In genomic region chr1:23177438-23178380, GRCh38 we compare ENCODE assay signal across 8 cellular contexts. TPM values are rescaled to one million over a fixed set of nuclear protein-coding genes. Genes with fewer than 3 reads are reported as not detected.
DNase-seq lines count a peak whose midpoint lies in the region; ATAC-seq and TF ChIP-seq lines count a peak whose summit lies in the region.

No MANE protein-coding gene starts in this region.

- peak overlapping the region; percentile 86 for H3K4me2 ChIP-seq in SK-N-SH

- H3K27me3 ChIP-seq in SK-N-SH (ENCODE audit: insufficient read depth) (no peaks in the 10 kb centered on the region), vagina (no peaks in the 10 kb centered on the region)

- TF ChIP-seq POLR2A in vagina (IDR thresholded peaks at IDR 0.05): no peak

- H3K9me3 Mint-ChIP-seq in activated naive CD8-positive, alpha-beta T cell treated with anti-CD3 and anti-CD28 coated beads, Interleukin-2, amount 10 ng/mL, durations not matched to agents 7 days and 5 days: peaks cover 1% of the 10 kb centered on the region
- H3K9me3 Mint-ChIP-seq in osteocyte (ENCODE audit: unreplicated experiment): no peaks in the 10 kb centered on the region

- POLR2A ChIA-PET in SK-N-SH (lab: Yijun Ruan, JAX): interaction anchor here (0.7 to 1.6 kb wide), 3 partner anchors 9 to 51 kb away, joined by 3 read pairs; partner anchors contain the start of gene LUZP1
- POLR2A ChIA-PET in activated naive CD8-positive, alpha-beta T cell treated with anti-CD3 and anti-CD28 coated beads, Interleukin-2, amount 10 ng/mL, durations not matched to agents 7 days and 5 days (lab: Charles Lee): interaction anchor here (0.7 to 1.4 kb wide), 3 partner anchors 9 to 79 kb away, joined by 3 read pairs; partner anchors contain the start of gene LUZP1

- H3K4me3 Mint-ChIP-seq in activated naive CD8-positive, alpha-beta T cell treated with anti-CD3 and anti-CD28 coated beads, Interleukin-2, amount 10 ng/mL, durations not matched to agents 7 days and 5 days: peak overlapping the region; percentile 74
- H3K4me3 Mint-ChIP-seq in osteocyte (ENCODE audit: unreplicated experiment): peak overlapping the region; percentile 76

- H3K36me3 Mint-ChIP-seq in activated naive CD8-positive, alpha-beta T cell treated with anti-CD3 and anti-CD28 coated beads, Interleukin-2, amount 10 ng/mL, durations not matched to agents 7 days and 5 days: peaks cover 2% of the 10 kb centered on the region
- no peaks in the 10 kb centered on the region for H3K36me3 Mint-ChIP-seq in osteocyte (ENCODE audit: unreplicated experiment)

- ATAC-seq in GM18909 (IDR thresholded peaks at IDR 0.05; ENCODE audit: poor library complexity, unreplicated experiment): peak; percentile 75
- ATAC-seq in activated naive CD8-positive, alpha-beta T cell treated with anti-CD3 and anti-CD28 coated beads, Interleukin-2, amount 10 ng/mL, durations not matched to agents 7 days and 5 days (ENCODE audit: low read depth): peak; percentile 72
- peak; percentile 94 for ATAC-seq in Right ventricle myocardium superior (ENCODE audit: poor library complexity)

- H3K9me2 ChIP-seq in SK-N-SH: no peaks in the 10 kb centered on the region

- WGBS in SK-N-SH (ENCODE audit: low lambda C conversion rate): 11% methylated on average over 8 of the region's 62 CpGs

- DNase-seq in AML-193 (lab: John Stamatoyannopoulos, UW) (peak; percentile 19 to 28), HS-27A (ENCODE audit: low read depth) (peak; percentile 59), SK-N-SH (peak; percentile 95), Right ventricle myocardium superior (peak; percentile 91), osteocyte (ENCODE audit: extremely low spot score, unreplicated experiment) (peak; percentile 94), vagina (ENCODE audit: extremely low spot score in 2 of 2) (no peak)
- peak; percentile 71 for DNase-seq in activated naive CD8-positive, alpha-beta T cell treated with anti-CD3 and anti-CD28 coated beads, Interleukin-2, amount 10 ng/mL, durations not matched to agents 7 days and 5 days

- no peak for TF ChIP-seq EP300 in SK-N-SH (IDR thresholded peaks at IDR 0.05; ENCODE audit: borderline replicate concordance in 1 of 2, low read depth in 1 of 2, low read length in 1 of 2)

- peak overlapping the region; percentile 77 for H3K9ac ChIP-seq in SK-N-SH

- CTCF ChIA-PET in SK-N-SH (lab: Yijun Ruan, JAX): interaction anchor here (0.7 to 3.7 kb wide), 9 partner anchors 13 to 436 kb away, joined by 3 to 32 read pairs (median 4); no protein-coding TSS in a partner anchor

- H3K27ac Mint-ChIP-seq in activated naive CD8-positive, alpha-beta T cell treated with anti-CD3 and anti-CD28 coated beads, Interleukin-2, amount 10 ng/mL, durations not matched to agents 7 days and 5 days: no peak overlapping the region
- peak overlapping the region; percentile 94 for H3K27ac Mint-ChIP-seq in osteocyte (ENCODE audit: unreplicated experiment)

- H3K9me3 ChIP-seq in SK-N-SH: no peaks in the 10 kb centered on the region
- no peaks in the 10 kb centered on the region for H3K9me3 ChIP-seq in vagina

- TF ChIP-seq RAD21 in SK-N-SH (IDR thresholded peaks at IDR 0.05; ENCODE audit: low read length): no peak

- H3K4me1 ChIP-seq in SK-N-SH (ENCODE audit: control insufficient read depth in 1 of 2, insufficient read depth in 2 of 2, low read depth in 1 of 2, low read length in 1 of 2) (peaks cover 0 to 2% of the 10 kb centered on the region in 2 experiments; a peak in 1 of 4 replicates), vagina (peaks cover 23% of the 10 kb centered on the region)

- H3K27ac ChIP-seq in SK-N-SH (ENCODE audit: low read depth in 2 of 2, low read length in 1 of 2) (peak overlapping the region; percentile 19 to 81; a peak in 3 of 4 replicates), vagina (peak overlapping the region; percentile 85)

- intact Hi-C loops in Right ventricle myocardium superior (cut with DNase I) (no loop called here), vagina (cut with DNase I) (no loop called here)

- H3K4me3 ChIP-seq in SK-N-SH (ENCODE audit: low read depth in 2 of 2, low read length in 1 of 2) (peak overlapping the region; percentile 47 to 66), vagina (peak overlapping the region; percentile 58 to 74)

- H2AFZ ChIP-seq in SK-N-SH (ENCODE audit: low read depth): peak overlapping the region; percentile 98

- H3K79me2 ChIP-seq in SK-N-SH (ENCODE audit: insufficient read depth): no peaks in the 10 kb centered on the region

- no peaks in the 10 kb centered on the region for H4K20me1 ChIP-seq in SK-N-SH (ENCODE audit: insufficient read depth)

- peaks cover 14% of the 10 kb centered on the region for H3F3A ChIP-seq in SK-N-SH (replicated peaks; ENCODE audit: insufficient read depth)

- peaks cover 16% of the 10 kb centered on the region for H3K4me1 Mint-ChIP-seq in activated naive CD8-positive, alpha-beta T cell treated with anti-CD3 and anti-CD28 coated beads, Interleukin-2, amount 10 ng/mL, durations not matched to agents 7 days and 5 days
- peaks cover 22% of the 10 kb centered on the region for H3K4me1 Mint-ChIP-seq in osteocyte (ENCODE audit: unreplicated experiment)

- TF ChIP-seq CTCF in SK-N-SH (IDR thresholded peaks at IDR 0.05) (no peak; the same call in 1 of the 2 replicates), osteocyte (IDR thresholded peaks at IDR 0.05) (peak; percentile 37), vagina (IDR thresholded peaks at IDR 0.05) (peak in 1 of 3 experiments; percentile 20)

- H3K36me3 ChIP-seq in SK-N-SH (replicated peaks in 1 of 2; ENCODE audit: control insufficient read depth in 1 of 2, insufficient read depth in 2 of 2, low read length in 1 of 2) (no peaks in the 10 kb centered on the region), vagina (no peaks in the 10 kb centered on the region)

- H3K27me3 Mint-ChIP-seq in activated naive CD8-positive, alpha-beta T cell treated with anti-CD3 and anti-CD28 coated beads, Interleukin-2, amount 10 ng/mL, durations not matched to agents 7 days and 5 days: peaks cover 33% of the 10 kb centered on the region
- no peaks in the 10 kb centered on the region for H3K27me3 Mint-ChIP-seq in osteocyte (ENCODE audit: unreplicated experiment)

TF ChIP-seq in SK-N-SH, 30 proteins besides CTCF, POLR2A, EP300 and RAD21 (continues in another document):
- TF ChIP-seq YY1 (IDR thresholded peaks at IDR 0.05; ENCODE audit: low read depth) (0 out of 2 replicates have a peak, but pooled peaks have one; percentile 50), FOXJ3 (CRISPR knock-in tag; IDR thresholded peaks at IDR 0.05) (no peak), REST (IDR thresholded peaks at IDR 0.05; ENCODE audit: low read depth, low read length) (no peak), RCOR1 (IDR thresholded peaks at IDR 0.05; ENCODE audit: low read length) (peak; percentile 16; the same call in 1 of the 2 replicates), ELF1 (IDR thresholded peaks at IDR 0.05) (no peak), TAF1 (IDR thresholded peaks at IDR 0.05; ENCODE audit: borderline replicate concordance, low read depth, low read length) (peak; percentile 57; the same call in 1 of the 2 replicates)
- TF ChIP-seq, protein P1, sequence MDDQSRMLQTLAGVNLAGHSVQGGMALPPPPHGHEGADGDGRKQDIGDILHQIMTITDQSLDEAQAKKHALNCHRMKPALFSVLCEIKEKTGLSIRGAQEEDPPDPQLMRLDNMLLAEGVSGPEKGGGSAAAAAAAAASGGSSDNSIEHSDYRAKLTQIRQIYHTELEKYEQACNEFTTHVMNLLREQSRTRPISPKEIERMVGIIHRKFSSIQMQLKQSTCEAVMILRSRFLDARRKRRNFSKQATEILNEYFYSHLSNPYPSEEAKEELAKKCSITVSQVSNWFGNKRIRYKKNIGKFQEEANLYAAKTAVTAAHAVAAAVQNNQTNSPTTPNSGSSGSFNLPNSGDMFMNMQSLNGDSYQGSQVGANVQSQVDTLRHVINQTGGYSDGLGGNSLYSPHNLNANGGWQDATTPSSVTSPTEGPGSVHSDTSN (IDR thresholded peaks at IDR 0.05): no peak

RNA-seq across cellular contexts. Expression of gene LUZP1, which starts 9.1 kb away (rescaled TPM):
- polyA plus RNA-seq in SK-N-SH (2012; rRNA removed): 8.9 and 12.5 TPM in 2 replicates
- 7.7 and 8.8 TPM in 2 replicates for polyA plus RNA-seq in SK-N-SH (2012; cell fraction: cytosol; rRNA removed)
- polyA plus RNA-seq in SK-N-SH (2012; cell fraction: nucleus; rRNA removed): 9.3 and 16.6 TPM in 2 replicates
- 10 to 100 TPM; 18.4 to 19.1 TPM for total RNA-seq in activated naive CD8-positive, alpha-beta T cell treated with anti-CD3 and anti-CD28 coated beads, Interleukin-2, amount 10 ng/mL, durations not matched to agents 7 days and 5 days
- total RNA-seq in Right ventricle myocardium superior (26.3 TPM), osteocyte (47.4 and 47.6 TPM in 2 replicates), vagina (23.8 TPM)

RNA-seq across cellular contexts. Expression of gene HTR1D, which starts 39.6 kb away (rescaled TPM):
- 0.29 and 0.39 TPM in 2 replicates for polyA plus RNA-seq in SK-N-SH (2012; rRNA removed)
- 0.29 and 0.31 TPM in 2 replicates for polyA plus RNA-seq in SK-N-SH (2012; cell fraction: cytosol; rRNA removed)
- 0.27 and 0.36 TPM in 2 replicates for polyA plus RNA-seq in SK-N-SH (2012; cell fraction: nucleus; rRNA removed)
- not detected for total RNA-seq in activated naive CD8-positive, alpha-beta T cell treated with anti-CD3 and anti-CD28 coated beads, Interleukin-2, amount 10 ng/mL, durations not matched to agents 7 days and 5 days
- not detected for total RNA-seq in Right ventricle myocardium superior
- total RNA-seq in osteocyte: 1.2 and 1.6 TPM in 2 replicates
- not detected for total RNA-seq in vagina

Comparison
In these comparisons a context has a peak if more than half of its experiments do, and no peak if none do; other contexts are left out.
1. DNase-seq: peak in AML-193 (2 of 2), HS-27A (single experiment), SK-N-SH (single experiment), activated naive CD8-positive, alpha-beta T cell treated with anti-CD3 and anti-CD28 coated beads, Interleukin-2, amount 10 ng/mL, durations not matched to agents 7 days and 5 days (single experiment), Right ventricle myocardium superior (single experiment) and osteocyte (single experiment); none in vagina (0 of 2).
2. Peak in every context shown above with its lines, with median percentiles within 50 percentile points of each other: ATAC-seq.